Comparison of ENCODE assay signal across 8 cellular contexts in genomic region chr2:217943379-217944321, GRCh38. TPM values are rescaled to one million over a fixed set of nuclear protein-coding genes. Genes with fewer than 3 reads are reported as not detected.
A peak's percentile ranks its signal among the peaks of the same experiment; 100 is the strongest.
DNase-seq lines count a peak whose midpoint lies in the region; ATAC-seq and TF ChIP-seq lines count a peak whose summit lies in the region.

No MANE protein-coding gene starts in this region.

- peaks cover 53% of the 10 kb centered on the region for H3K4me1 ChIP-seq in osteoblast (ENCODE audit: insufficient read depth, low read length)

- intact Hi-C loops in head of caudate nucleus (cut with DNase I) = loop anchor here (5.0 kb wide), 1 partner anchor 44 kb away; no protein-coding TSS in a partner anchor

- peak overlapping the region; percentile 68 for H3K4me3 ChIP-seq in WI38 (ENCODE audit: low read depth, low read length)
- H3K4me3 ChIP-seq in osteoblast (ENCODE audit: insufficient read depth, low read length) = peak overlapping the region; percentile 76

- H3K36me3 ChIP-seq in osteoblast (ENCODE audit: insufficient read depth, low read length) = peaks cover 4% of the 10 kb centered on the region

- TF ChIP-seq CTCF in WI38 (IDR thresholded peaks at IDR 0.05; ENCODE audit: low read depth, low read length) (peak; percentile 48), osteoblast (IDR thresholded peaks at IDR 0.05; ENCODE audit: extremely low read depth, low read depth, low read length) (peak; percentile 36), GM10266 (IDR thresholded peaks at IDR 0.05; ENCODE audit: control insufficient read depth, insufficient read depth, low read depth, missing control alignments) (no peak)

- peaks cover 52% of the 10 kb centered on the region for H3K79me2 ChIP-seq in osteoblast (ENCODE audit: insufficient read depth, low read length)

- no peak for ATAC-seq in GM21528 (IDR thresholded peaks at IDR 0.05; ENCODE audit: low FRiP score, unreplicated experiment)
- no peak for ATAC-seq in HG02610 (IDR thresholded peaks at IDR 0.05; ENCODE audit: unreplicated experiment)

- H4K20me1 ChIP-seq in osteoblast (ENCODE audit: insufficient read depth, low read length) = peaks cover 61% of the 10 kb centered on the region

- H3K4me2 ChIP-seq in osteoblast (ENCODE audit: insufficient read depth, low read length) = peak overlapping the region; percentile 99

- H3K27me3 ChIP-seq in osteoblast (ENCODE audit: insufficient read depth, low read length) = no peaks in the 10 kb centered on the region

- DNase-seq in CD1c-positive myeloid dendritic cell (ENCODE audit: extremely low spot score) = peak; percentile 55
- peak; percentile 96 for DNase-seq in HuH-7.5 (ENCODE audit: low spot score)
- peak; percentile 77 to 93 (median 88) for DNase-seq in head of caudate nucleus
- peak; percentile 98 for DNase-seq in osteoblast (ENCODE audit: insufficient read length, low spot score, missing footprints)
- no peak for DNase-seq in GM10266 (ENCODE audit: extremely low spot score)

- H3K27ac ChIP-seq in osteoblast (ENCODE audit: low read depth, low read length) = peak overlapping the region; percentile 72

- H3K9me3 ChIP-seq in osteoblast (ENCODE audit: low read depth, low read length) = no peaks in the 10 kb centered on the region

- H2AFZ ChIP-seq in osteoblast (ENCODE audit: low read length) = peak overlapping the region; percentile 1

RNA-seq across cellular contexts. Expression of gene TNS1, which starts 59.1 kb away (rescaled TPM):
- 45.7 and 48.9 TPM in 2 replicates for total RNA-seq in osteoblast
